8 cellular contexts compared by ENCODE assay signal in the genomic region with DNA sequence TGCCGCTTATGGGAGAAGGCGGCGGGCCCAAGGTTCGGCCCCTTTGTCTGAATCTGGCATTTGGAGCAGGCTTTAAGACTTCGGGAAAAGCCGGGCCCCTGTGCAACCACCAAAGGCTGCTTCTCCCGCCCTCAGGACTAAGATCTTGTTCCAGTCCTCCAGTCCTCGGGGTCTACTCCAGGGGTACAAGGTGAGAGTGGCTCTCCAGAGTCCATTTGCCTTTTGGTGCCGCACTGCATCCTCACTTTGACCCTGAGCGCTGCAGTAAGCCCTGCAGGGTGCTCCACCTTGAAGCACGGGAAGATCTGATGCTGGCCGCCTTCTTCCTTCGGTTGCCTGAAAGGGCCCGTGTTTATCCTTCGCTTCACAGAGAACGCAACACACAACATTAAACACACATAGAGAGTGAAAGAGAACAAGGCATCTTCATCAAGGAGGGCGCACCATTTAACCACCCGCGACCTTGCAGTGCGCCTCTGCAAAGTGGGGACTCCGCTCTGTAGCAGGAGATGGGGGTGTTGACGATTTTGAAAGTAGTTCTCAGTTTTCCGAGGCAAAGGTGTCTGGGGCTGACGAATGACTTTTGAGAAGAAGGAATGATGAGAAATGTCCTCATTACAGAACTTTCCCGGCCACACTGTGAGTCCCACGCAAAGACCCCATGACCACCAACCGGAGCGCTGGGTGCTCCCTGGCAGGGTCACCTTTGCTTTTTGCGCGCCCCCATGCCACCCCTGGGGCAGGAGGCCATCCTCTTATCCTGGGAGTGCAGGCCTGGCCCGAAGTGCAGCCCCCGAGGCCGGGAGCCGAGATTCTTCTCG. TPM values are rescaled to one million over a fixed set of nuclear protein-coding genes. Genes with fewer than 3 reads are reported as not detected.
DNase-seq lines count a peak whose midpoint lies in the region; ATAC-seq lines count a peak whose summit lies in the region.

No MANE protein-coding gene starts in this region.

- no peaks in the 10 kb centered on the region for H3K36me3 ChIP-seq in naive thymus-derived CD4-positive, alpha-beta T cell (ENCODE audit: control insufficient read depth in 2 of 3, insufficient read depth in 3 of 3, low read length in 3 of 3)

- no peaks in the 10 kb centered on the region for H3K4me1 ChIP-seq in naive thymus-derived CD4-positive, alpha-beta T cell (ENCODE audit: control insufficient read depth in 2 of 2, insufficient read depth in 2 of 2, low read length in 2 of 2)

- H3K4me3 Mint-ChIP-seq in stimulated activated naive CD8-positive, alpha-beta T cell treated with anti-CD3 and anti-CD28 coated beads, Interleukin-15, Interleukin-2, amounts not matched to agents 100 ng/mL and 50 ng/mL, for 24 hours, result peak overlapping the region; percentile 65
- H3K4me3 Mint-ChIP-seq in central memory CD8-positive, alpha-beta T cell, result peak overlapping the region; percentile 68
- H3K4me3 Mint-ChIP-seq in naive thymus-derived CD4-positive, alpha-beta T cell, result peak overlapping the region; percentile 20 to 83 (median 76)

- peaks cover 14% of the 10 kb centered on the region for H3K27me3 Mint-ChIP-seq in stimulated activated naive CD8-positive, alpha-beta T cell treated with anti-CD3 and anti-CD28 coated beads, Interleukin-15, Interleukin-2, amounts not matched to agents 100 ng/mL and 50 ng/mL, for 24 hours
- H3K27me3 Mint-ChIP-seq in central memory CD8-positive, alpha-beta T cell, result no peaks in the 10 kb centered on the region
- peaks cover 0 to 12% (median 4%) of the 10 kb centered on the region in 5 donors for H3K27me3 Mint-ChIP-seq in naive thymus-derived CD4-positive, alpha-beta T cell

- H3K4me1 Mint-ChIP-seq in stimulated activated naive CD8-positive, alpha-beta T cell treated with anti-CD3 and anti-CD28 coated beads, Interleukin-15, Interleukin-2, amounts not matched to agents 100 ng/mL and 50 ng/mL, for 24 hours (ENCODE audit: low read depth), result peaks cover 15% of the 10 kb centered on the region
- H3K4me1 Mint-ChIP-seq in central memory CD8-positive, alpha-beta T cell, result peaks cover 8% of the 10 kb centered on the region
- peaks cover 0 to 14% (median 6%) of the 10 kb centered on the region in 7 donors for H3K4me1 Mint-ChIP-seq in naive thymus-derived CD4-positive, alpha-beta T cell

- POLR2A ChIA-PET in naive thymus-derived CD4-positive, alpha-beta T cell (lab: Charles Lee), result no interaction called here

- no peaks in the 10 kb centered on the region for H3K9me3 ChIP-seq in naive thymus-derived CD4-positive, alpha-beta T cell (ENCODE audit: control insufficient read depth in 2 of 3, low read length in 3 of 3)

- intact Hi-C loops in naive thymus-derived CD4-positive, alpha-beta T cell (cut with micrococcal nuclease), result loop anchor here in 1 of 2 donors (1.0 kb wide), 1 partner anchor 358 kb away; no protein-coding TSS in a partner anchor

- peak overlapping the region; percentile 17 for H3K4me3 ChIP-seq in naive thymus-derived CD4-positive, alpha-beta T cell (ENCODE audit: low read length)

- H3K27ac ChIP-seq in naive thymus-derived CD4-positive, alpha-beta T cell (ENCODE audit: low read depth, low read length), result no peak overlapping the region

- H3K27me3 ChIP-seq in naive thymus-derived CD4-positive, alpha-beta T cell (ENCODE audit: control insufficient read depth in 2 of 2, insufficient read depth in 2 of 2, low read length in 2 of 2), result no peaks in the 10 kb centered on the region

- H3K36me3 Mint-ChIP-seq in stimulated activated naive CD8-positive, alpha-beta T cell treated with anti-CD3 and anti-CD28 coated beads, Interleukin-15, Interleukin-2, amounts not matched to agents 100 ng/mL and 50 ng/mL, for 24 hours (ENCODE audit: low read depth), result no peaks in the 10 kb centered on the region
- peaks cover 2% of the 10 kb centered on the region for H3K36me3 Mint-ChIP-seq in central memory CD8-positive, alpha-beta T cell (ENCODE audit: insufficient read depth)
- H3K36me3 Mint-ChIP-seq in naive thymus-derived CD4-positive, alpha-beta T cell, result peaks cover 0 to 14% (median 0%) of the 10 kb centered on the region in 5 donors

- peak overlapping the region; percentile 16 for H3K27ac Mint-ChIP-seq in stimulated activated naive CD8-positive, alpha-beta T cell treated with anti-CD3 and anti-CD28 coated beads, Interleukin-15, Interleukin-2, amounts not matched to agents 100 ng/mL and 50 ng/mL, for 24 hours
- no peak overlapping the region for H3K27ac Mint-ChIP-seq in central memory CD8-positive, alpha-beta T cell (ENCODE audit: low read depth)
- H3K27ac Mint-ChIP-seq in naive thymus-derived CD4-positive, alpha-beta T cell, result peak overlapping the region in 2 of 9 donors; percentile 58 to 77

- no peak for DNase-seq in stimulated activated naive CD8-positive, alpha-beta T cell treated with anti-CD3 and anti-CD28 coated beads, Interleukin-15, Interleukin-2, amounts not matched to agents 100 U/mL and 50 U/mL, for 24 hours
- DNase-seq in central memory CD8-positive, alpha-beta T cell (ENCODE audit: low spot score in 2 of 2), result no peak
- no peak for DNase-seq in naive thymus-derived CD4-positive, alpha-beta T cell
- DNase-seq in activated CD4-positive, alpha-beta T cell treated with anti-CD3 and anti-CD28 coated beads, Interleukin-2, amount 50 U/mL, for 1 hour, result no peak
- DNase-seq in NCI-H524 (lab: John Stamatoyannopoulos, UW), result no peak

- no peak for ATAC-seq in stimulated activated naive CD8-positive, alpha-beta T cell treated with anti-CD3 and anti-CD28 coated beads, Interleukin-15, Interleukin-2, amounts not matched to agents 100 U/mL and 50 U/mL, for 24 hours
- ATAC-seq in central memory CD8-positive, alpha-beta T cell (replicated peaks; ENCODE audit: extremely low read depth, poor library complexity, severe bottlenecking), result no peak
- no peak for ATAC-seq in naive thymus-derived CD4-positive, alpha-beta T cell
- ATAC-seq in HG02588 (IDR thresholded peaks at IDR 0.05; ENCODE audit: unreplicated experiment) (no peak), GM21825 (IDR thresholded peaks at IDR 0.05; ENCODE audit: unreplicated experiment) (no peak)

- H3K9me3 Mint-ChIP-seq in stimulated activated naive CD8-positive, alpha-beta T cell treated with anti-CD3 and anti-CD28 coated beads, Interleukin-15, Interleukin-2, amounts not matched to agents 100 ng/mL and 50 ng/mL, for 24 hours, result no peaks in the 10 kb centered on the region
- H3K9me3 Mint-ChIP-seq in central memory CD8-positive, alpha-beta T cell, result no peaks in the 10 kb centered on the region
- H3K9me3 Mint-ChIP-seq in naive thymus-derived CD4-positive, alpha-beta T cell, result no peaks in the 10 kb centered on the region

- CTCF ChIA-PET in naive thymus-derived CD4-positive, alpha-beta T cell (lab: Charles Lee), result no interaction called here

RNA-seq across cellular contexts. Expression of a gene that starts 1.0 kb away (rescaled TPM):
- total RNA-seq in naive thymus-derived CD4-positive, alpha-beta T cell, result 1 to 10 TPM in 2 of 5 experiments, under 1 TPM in 2, not detected in 1; 0.22 to 2.7 (median 1.6) TPM
- under 1 TPM; 0.20 to 0.65 TPM for polyA plus RNA-seq in naive thymus-derived CD4-positive, alpha-beta T cell

RNA-seq across cellular contexts. Expression of a gene that starts 25.3 kb away (rescaled TPM):
- 10 to 100 TPM; 42.9 to 77.3 (median 67.5) TPM for total RNA-seq in naive thymus-derived CD4-positive, alpha-beta T cell
- 10 to 100 TPM; 74.3 to 96.9 TPM for polyA plus RNA-seq in naive thymus-derived CD4-positive, alpha-beta T cell
